Comparison of ENCODE assay signal across 9 cellular contexts in genomic region chr19:50794074-50794777, GRCh38. TPM values are rescaled to one million over a fixed set of nuclear protein-coding genes. Genes with fewer than 3 reads are reported as not detected.
DNase-seq lines count a peak whose midpoint lies in the region; ATAC-seq, FAIRE-seq and TF ChIP-seq lines count a peak whose summit lies in the region.
"Had no signal": no experiment of that assay in that cellular context is flagged by ENCODE, and none has a peak within 500 bp of the region (broad histone marks: within the 10 kb centered on the region; RNA-seq: fewer than 3 reads in every experiment).

No MANE protein-coding gene starts in this region.

- peak; percentile 58 for FAIRE-seq in GM18507 (lab: Jason Lieb, UNC)
- no peak for FAIRE-seq in RCC 7860 (lab: Jason Lieb, UNC)

- intact Hi-C loops in CD14-positive monocyte (cut with micrococcal nuclease) = no loop called here

- peaks cover 14 to 31% of the 10 kb centered on the region in 2 donors for H3K36me3 Mint-ChIP-seq in CD14-positive monocyte
- peaks cover 6% of the 10 kb centered on the region for H3K36me3 Mint-ChIP-seq in osteocyte (ENCODE audit: unreplicated experiment)

- H3K4me3 ChIP-seq in fibroblast of mammary gland (ENCODE audit: control insufficient read depth, low read depth, low read length) = no peak overlapping the region

- H3K4me1 Mint-ChIP-seq in CD14-positive monocyte (peaks cover 2% of the 10 kb centered on the region), osteocyte (ENCODE audit: unreplicated experiment) (no peaks in the 10 kb centered on the region)

- H3K4me3 Mint-ChIP-seq in CD14-positive monocyte (no peak overlapping the region), osteocyte (ENCODE audit: unreplicated experiment) (no peak overlapping the region)

- TF ChIP-seq CTCF in fibroblast of mammary gland (conservative IDR thresholded peaks at IDR 0.05; ENCODE audit: control insufficient read depth, insufficient read depth, low read depth, low read length) (no peak), CD14-positive monocyte (IDR thresholded peaks at IDR 0.05) (no peak), osteocyte (IDR thresholded peaks at IDR 0.05) (no peak)

- H3K9me3 Mint-ChIP-seq in CD14-positive monocyte (no peaks in the 10 kb centered on the region), osteocyte (ENCODE audit: unreplicated experiment) (no peaks in the 10 kb centered on the region)

- no peak overlapping the region for H3K27ac Mint-ChIP-seq in CD14-positive monocyte
- H3K27ac Mint-ChIP-seq in osteocyte (ENCODE audit: unreplicated experiment) = no peak overlapping the region

- ATAC-seq in HG02678 (IDR thresholded peaks at IDR 0.05; ENCODE audit: unreplicated experiment) = no peak

- DNase-seq in DMS 273 (lab: John Stamatoyannopoulos, UW; ENCODE audit: unreplicated experiment) (peak; percentile 87), GM18507 (ENCODE audit: extremely low spot score, insufficient read length, low read depth) (peak; percentile 45), RCC 7860 (ENCODE audit: low spot score) (peak; percentile 39), fibroblast of mammary gland (ENCODE audit: low read depth) (peak; percentile 27), CD14-positive monocyte (ENCODE audit: low spot score) (no peak), foreskin melanocyte (no peak), osteocyte (ENCODE audit: extremely low spot score, unreplicated experiment) (no peak)

- H3K27me3 Mint-ChIP-seq in CD14-positive monocyte (ENCODE audit: low read depth in 3 of 3) (peaks cover 0 to 2% (median 1%) of the 10 kb centered on the region in 3 donors), osteocyte (ENCODE audit: unreplicated experiment) (no peaks in the 10 kb centered on the region)

RNA-seq across cellular contexts. Expression of gene ACP4, which starts 4.0 kb away (rescaled TPM):
- not detected for polyA plus RNA-seq in CD14-positive monocyte
- total RNA-seq in osteocyte = not detected in 2 replicates
- total RNA-seq: posterior vena cava had no signal

RNA-seq across cellular contexts. Expression of gene GPR32, which starts 24.0 kb away (rescaled TPM):
- not detected for polyA plus RNA-seq in CD14-positive monocyte
- not detected in 2 replicates for total RNA-seq in osteocyte
- total RNA-seq: posterior vena cava had no signal

RNA-seq across cellular contexts. Expression of gene KLK1, which starts 29.4 kb away (rescaled TPM):
- polyA plus RNA-seq in CD14-positive monocyte = under 1 TPM in 1 of 2 donors, not detected in 1; 0.66 TPM
- total RNA-seq in osteocyte = not detected in 2 replicates

RNA-seq across cellular contexts. Expression of gene KLK15, which starts 39.1 kb away (rescaled TPM):
- polyA plus RNA-seq in CD14-positive monocyte = not detected
- total RNA-seq in osteocyte = not detected in 2 replicates
- total RNA-seq: posterior vena cava had no signal

Comparison
In these comparisons a context has a peak if more than half of its experiments do, and no peak if none do; other contexts are left out.
1. DNase-seq: peak in DMS 273 (single experiment), GM18507 (single experiment), RCC 7860 (single experiment) and fibroblast of mammary gland (single experiment); none in CD14-positive monocyte (single experiment), foreskin melanocyte (single experiment) and osteocyte (single experiment).